In the genomic region with DNA sequence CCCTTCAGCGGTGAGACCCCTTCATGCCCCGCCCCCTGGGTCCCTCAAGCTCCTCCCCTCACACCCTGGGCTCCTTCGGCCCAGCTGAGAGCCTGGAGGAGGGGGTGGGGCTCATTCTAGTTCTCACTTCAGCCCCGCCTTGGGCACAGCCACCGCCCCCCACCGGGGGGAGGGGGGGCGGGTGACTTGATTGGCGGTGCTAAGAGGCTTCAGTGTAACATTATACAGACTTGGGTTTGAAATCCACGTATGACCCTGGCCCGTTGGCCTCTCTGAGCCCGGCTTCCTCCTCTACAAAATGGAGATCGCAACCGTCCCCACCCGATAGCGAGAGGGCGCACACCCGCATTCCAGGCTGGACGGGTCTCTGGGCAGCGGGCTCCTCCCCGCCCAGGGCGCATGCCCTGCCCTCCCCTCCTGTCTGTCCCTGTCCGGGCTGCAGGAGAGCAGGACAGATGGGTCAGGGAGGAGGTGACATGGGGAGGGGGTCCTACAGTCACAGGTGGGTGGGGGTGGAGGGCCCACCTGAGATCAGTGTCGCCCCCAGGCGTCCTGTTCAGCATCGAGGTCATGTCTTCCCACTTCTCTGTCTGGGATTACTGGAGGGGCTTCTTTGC, we compare ENCODE assay signal across 9 cellular contexts. TPM values are rescaled to one million over a fixed set of nuclear protein-coding genes. Genes with fewer than 3 reads are reported as not detected.
DNase-seq lines count a peak whose midpoint lies in the region; ATAC-seq, FAIRE-seq and TF ChIP-seq lines count a peak whose summit lies in the region.
"Had no signal": no experiment of that assay in that cellular context is flagged by ENCODE, and none has a peak within 500 bp of the region (broad histone marks: within the 10 kb centered on the region; RNA-seq: fewer than 3 reads in every experiment).

No MANE protein-coding gene starts in this region.

- DNase-seq in NCI-H1436 (lab: John Stamatoyannopoulos, UW) (peak; percentile 64), NCI-H1436 treated with DMSO at 0.1 percent for 48 hours (lab: John Stamatoyannopoulos, UW) (no peak), WERI-Rb-1 (peak; percentile 60), nephron progenitor cell (peak; percentile 95), uterus (peak; percentile 59 to 66), dedifferentiated amniotic fluid mesenchymal stem cell (ENCODE audit: extremely low spot score) (no peak), H54 (ENCODE audit: insufficient read length, low spot score) (no peak)

- H3K27ac Mint-ChIP-seq in nephron progenitor cell = no peak overlapping the region
- H3K27ac Mint-ChIP-seq: CD4-positive, CD25-positive, alpha-beta regulatory T cell had no signal

- H3K4me3 Mint-ChIP-seq in nephron progenitor cell = peak overlapping the region; percentile 71

- H3K36me3 Mint-ChIP-seq in nephron progenitor cell (ENCODE audit: low read depth) = no peaks in the 10 kb centered on the region
- H3K36me3 Mint-ChIP-seq: CD4-positive, CD25-positive, alpha-beta regulatory T cell had no signal

- FAIRE-seq in H54 (lab: Jason Lieb, UNC) = no peak

- peak; percentile 8 for ATAC-seq in esophagus mucosa

- H3K27me3 Mint-ChIP-seq in nephron progenitor cell (ENCODE audit: low read depth, poor library complexity) = no peaks in the 10 kb centered on the region

- H3K27ac ChIP-seq in WERI-Rb-1 (no peak overlapping the region), uterus (no peak overlapping the region)

- no peak for TF ChIP-seq CTCF in WERI-Rb-1 (IDR thresholded peaks at IDR 0.05; ENCODE audit: low read depth, low read length)
- no peak for TF ChIP-seq CTCF in nephron progenitor cell (IDR thresholded peaks at IDR 0.05)
- peak in 1 of 4 experiments; percentile 17 for TF ChIP-seq CTCF in uterus (IDR thresholded peaks at IDR 0.05)

- no peaks in the 10 kb centered on the region for H3K9me3 Mint-ChIP-seq in nephron progenitor cell

- no peak overlapping the region for H3K4me3 ChIP-seq in WERI-Rb-1 (ENCODE audit: low read depth, low read length)
- H3K4me3 ChIP-seq in uterus = peak overlapping the region; percentile 25 to 32

- H3K27me3 ChIP-seq in WERI-Rb-1 (ENCODE audit: insufficient read depth, low read depth, severe bottlenecking) (no peaks in the 10 kb centered on the region), uterus (no peaks in the 10 kb centered on the region)

- H3K4me1 ChIP-seq in uterus = no peaks in the 10 kb centered on the region

- H3K9me3 ChIP-seq in WERI-Rb-1 (ENCODE audit: severe bottlenecking) = no peaks in the 10 kb centered on the region
- H3K9me3 ChIP-seq in uterus = no peaks in the 10 kb centered on the region

- intact Hi-C loops in uterus (cut with DNase I; ENCODE audit: low total_unique reads) = no loop called here

- H3K4me1 Mint-ChIP-seq in nephron progenitor cell = peaks cover 25% of the 10 kb centered on the region

- H3K36me3 ChIP-seq in WERI-Rb-1 (no peaks in the 10 kb centered on the region), uterus (no peaks in the 10 kb centered on the region)

- TF ChIP-seq POLR2A in uterus (IDR thresholded peaks at IDR 0.05) (no peak), H54 (IDR thresholded peaks at IDR 0.05; ENCODE audit: low read depth, low read length) (no peak)

RNA-seq across cellular contexts. Expression of a gene that starts 5.1 kb away (rescaled TPM):
- total RNA-seq in esophagus mucosa = not detected
- 1 to 10 TPM in 2 of 4 donors, under 1 TPM in 1, not detected in 1; 0.41 to 1.9 (median 1.2) TPM for total RNA-seq in uterus
- total RNA-seq: CD4-positive, CD25-positive, alpha-beta regulatory T cell had no signal

RNA-seq across cellular contexts. Expression of a gene that starts 24.8 kb away (rescaled TPM):
- total RNA-seq in esophagus mucosa (0.80 TPM), uterus (under 1 TPM in 2 of 4 donors, not detected in 2; 0.28 to 0.85 TPM)
- total RNA-seq: CD4-positive, CD25-positive, alpha-beta regulatory T cell had no signal

RNA-seq across cellular contexts. Expression of a gene that starts 26.8 kb away (rescaled TPM):
- 0.08 TPM for total RNA-seq in esophagus mucosa
- total RNA-seq in uterus = 1 to 10 TPM in 1 of 4 donors, not detected in 3; 2.9 TPM
- total RNA-seq: CD4-positive, CD25-positive, alpha-beta regulatory T cell had no signal

RNA-seq across cellular contexts. Expression of a gene that starts 30.8 kb away (rescaled TPM):
- total RNA-seq in esophagus mucosa = 1.6 TPM
- 100 to 1,000 TPM in 1 of 4 donors, 10 to 100 TPM in 2, 1 to 10 TPM in 1; 8.7 to 283 (median 22.6) TPM for total RNA-seq in uterus
- total RNA-seq: CD4-positive, CD25-positive, alpha-beta regulatory T cell had no signal

RNA-seq across cellular contexts. Expression of a gene that starts 44.6 kb away (rescaled TPM):
- total RNA-seq in esophagus mucosa (not detected), uterus (not detected)
- total RNA-seq: CD4-positive, CD25-positive, alpha-beta regulatory T cell had no signal

Comparison
In these comparisons a context has a peak if more than half of its experiments do, and no peak if none do; other contexts are left out.
1. DNase-seq: peak in NCI-H1436 (single experiment), WERI-Rb-1 (single experiment), nephron progenitor cell (single experiment) and uterus (2 of 2); none in NCI-H1436 treated with DMSO at 0.1 percent for 48 hours (single experiment), dedifferentiated amniotic fluid mesenchymal stem cell (single experiment) and H54 (single experiment).